Comparison of ENCODE assay signal across 16 cellular contexts in the genomic region with DNA sequence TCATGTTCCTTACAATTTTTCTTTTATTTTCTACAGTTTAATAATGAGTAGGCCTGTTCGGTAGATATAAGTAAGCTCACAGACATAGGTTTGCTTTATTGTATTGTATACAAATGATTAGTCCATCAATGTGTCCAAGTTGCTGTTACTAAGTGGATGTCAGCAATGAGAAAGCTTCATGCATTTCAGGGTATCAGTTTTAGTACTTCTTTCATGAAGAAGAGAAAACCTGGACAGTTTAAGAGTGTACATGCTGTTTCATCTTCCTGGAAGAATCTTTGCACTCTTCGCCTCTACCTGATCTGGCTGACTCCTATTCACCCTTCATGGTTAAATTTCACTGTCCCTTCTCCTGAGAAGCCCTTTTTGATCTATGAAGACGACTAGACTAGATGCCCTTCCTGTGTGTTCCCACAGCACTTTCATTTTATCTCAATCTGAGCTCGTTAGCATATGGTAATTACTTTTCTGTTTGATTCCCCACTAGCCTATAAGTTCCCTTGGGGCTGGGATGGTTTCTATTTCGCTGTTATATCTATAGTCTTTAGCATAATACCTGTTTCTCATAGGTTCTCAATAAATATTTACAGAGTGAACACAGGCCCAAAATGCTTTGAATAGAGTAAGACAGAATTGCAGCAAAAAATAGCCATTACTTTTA.
DNase-seq lines count a peak whose midpoint lies in the region; ATAC-seq and TF ChIP-seq lines count a peak whose summit lies in the region.
"Had no signal": no experiment of that assay in that cellular context is flagged by ENCODE, and none has a peak within 500 bp of the region (broad histone marks: within the 10 kb centered on the region; RNA-seq: fewer than 3 reads in every experiment).

No MANE protein-coding gene starts in this region.

- H3K4me3 ChIP-seq in ascending aorta = no peak overlapping the region
- no peak overlapping the region for H3K4me3 ChIP-seq in BE2C (ENCODE audit: low read depth, low read length)
- H3K4me3 ChIP-seq: A549, PC-9, right atrium auricular region, thoracic aorta had no signal

- no peaks in the 10 kb centered on the region for H3K4me1 ChIP-seq in ascending aorta
- no peaks in the 10 kb centered on the region for H3K4me1 ChIP-seq in BE2C
- H3K4me1 ChIP-seq: A549, right atrium auricular region had no signal

- no peak for TF ChIP-seq CTCF in GM10248 (IDR thresholded peaks at IDR 0.05; ENCODE audit: control extremely low read depth, extremely low read depth, low read depth, missing control alignments)
- no peak for TF ChIP-seq CTCF in ascending aorta (IDR thresholded peaks at IDR 0.05)
- no peak for TF ChIP-seq CTCF in BE2C (IDR thresholded peaks at IDR 0.05; ENCODE audit: low read depth, low read length)

- H3K27me3 ChIP-seq in ascending aorta (no peaks in the 10 kb centered on the region), BE2C (no peaks in the 10 kb centered on the region)
- H3K27me3 ChIP-seq: right atrium auricular region had no signal

- DNase-seq in GM10248 (ENCODE audit: extremely low spot score) (peak; percentile 20), ascending aorta (ENCODE audit: low spot score in 2 of 2) (no peak), SW480 (ENCODE audit: low spot score) (no peak), BE2C (no peak), C1 segment of cervical spinal cord (lab: John Stamatoyannopoulos, UW) (no peak)
- DNase-seq: dermis blood vessel endothelial cell, DMS153, foreskin fibroblast, NCI-H1694, PC-9 had no signal

- POLR2A ChIA-PET in GM10248 (lab: Yijun Ruan, JAX) = no interaction called here

- CTCF ChIA-PET in GM10248 (lab: Yijun Ruan, JAX) = interaction anchor here (0.7 to 1.4 kb wide), 3 partner anchors 9 to 62 kb away, joined by 3 to 7 read pairs (median 3); no protein-coding TSS in a partner anchor

- no peaks in the 10 kb centered on the region for H3K9me3 ChIP-seq in ascending aorta
- no peaks in the 10 kb centered on the region for H3K9me3 ChIP-seq in BE2C
- H3K9me3 ChIP-seq: A549, right atrium auricular region, thoracic aorta had no signal

- no peaks in the 10 kb centered on the region for H3K36me3 ChIP-seq in ascending aorta
- no peaks in the 10 kb centered on the region for H3K36me3 ChIP-seq in BE2C
- H3K36me3 ChIP-seq: right atrium auricular region, thoracic aorta had no signal

- no peak overlapping the region for H3K27ac ChIP-seq in ascending aorta
- H3K27ac ChIP-seq: A549, PC-9, right atrium auricular region, thoracic aorta had no signal

- ATAC-seq in GM19043 (IDR thresholded peaks at IDR 0.05; ENCODE audit: low read depth, unreplicated experiment) (peak; percentile 89), GM21825 (IDR thresholded peaks at IDR 0.05; ENCODE audit: unreplicated experiment) (peak; percentile 93), HG03135 (IDR thresholded peaks at IDR 0.05; ENCODE audit: unreplicated experiment) (peak; percentile 71)
- ATAC-seq: A549 had no signal

- intact Hi-C loops in ascending aorta (cut with DNase I) = no loop called here
